8 cellular contexts compared by ENCODE assay signal in the genomic region with DNA sequence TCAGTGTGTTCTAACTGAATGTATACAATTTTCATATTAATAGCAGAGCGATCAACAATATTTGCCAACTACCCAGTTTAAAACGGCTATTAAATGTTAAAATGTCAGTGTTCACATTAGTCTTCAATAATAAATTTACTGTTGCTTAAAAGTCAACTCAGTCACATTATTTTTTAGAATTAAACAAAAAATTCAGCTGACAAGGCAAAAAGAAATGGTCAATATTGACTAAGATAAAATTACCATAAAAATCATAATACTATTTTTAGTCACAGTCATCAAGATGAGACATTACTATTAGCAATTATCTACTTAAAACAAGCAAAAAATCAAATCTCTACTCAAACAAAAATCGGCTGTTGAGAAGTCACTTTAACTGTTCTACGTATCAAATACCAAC. TPM values are rescaled to one million over a fixed set of nuclear protein-coding genes. Genes with fewer than 3 reads are reported as not detected.
DNase-seq lines count a peak whose midpoint lies in the region; ATAC-seq and TF ChIP-seq lines count a peak whose summit lies in the region.

No MANE protein-coding gene starts in this region.

- 20 to 25% (median 22%) methylated on average over 4 of the region's 4 CpGs for WGBS in ovary, 3 donors

- no peak for TF ChIP-seq POLR2A in ovary (IDR thresholded peaks at IDR 0.05)

- H3K36me3 ChIP-seq in Caco-2 (ENCODE audit: control insufficient read depth, insufficient read depth, low read length) = no peaks in the 10 kb centered on the region
- peaks cover 23% of the 10 kb centered on the region for H3K36me3 ChIP-seq in OCI-LY7 (ENCODE audit: insufficient read depth, low read length)
- no peaks in the 10 kb centered on the region for H3K36me3 ChIP-seq in ovary

- intact Hi-C loops in Caco-2 (cut with micrococcal nuclease; ENCODE audit: unreplicated experiment) (loop anchor here (5.0 kb wide), 1 partner anchor 131 kb away; a partner anchor contains a TSS), OCI-LY7 (cut with micrococcal nuclease; ENCODE audit: unreplicated experiment) (loop anchor here (5.0 kb wide), 1 partner anchor 146 kb away; a partner anchor contains a TSS), ovary (cut with DNase I) (loop anchor here in 2 of 4 donors (10.0 kb wide), 2 partner anchors 52 to 62 kb away; a partner anchor contains a TSS)

- H3K9me3 ChIP-seq in Caco-2 (no peaks in the 10 kb centered on the region), OCI-LY7 (ENCODE audit: low read length) (no peaks in the 10 kb centered on the region), ovary (no peaks in the 10 kb centered on the region)

- peak overlapping the region; percentile 84 for H3K4me3 Mint-ChIP-seq in Caco-2 (ENCODE audit: unreplicated experiment)

- no peak for TF ChIP-seq EP300 in ovary (IDR thresholded peaks at IDR 0.05)

- DNase-seq in Caco-2 (no peak), OCI-LY7 (ENCODE audit: low spot score) (no peak), epithelial cell of esophagus (ENCODE audit: low read depth) (no peak), ovary (no peak), GM13977 (ENCODE audit: low spot score) (no peak), A172 (ENCODE audit: low spot score) (no peak)

- in situ Hi-C loops in GM13977 (cut with MboI; ENCODE audit: low pct_unique_long_range_greater_than_20kb, low sequenced_read_pairs, unreplicated experiment) = no loop called here

- H3K4me2 ChIP-seq in OCI-LY7 (ENCODE audit: low read length) = peak overlapping the region; percentile 86

- peaks cover 10% of the 10 kb centered on the region; the same call in 1 of the 2 replicates for H4K20me1 ChIP-seq in OCI-LY7 (ENCODE audit: insufficient read depth, low read length)

- H3K27ac ChIP-seq in OCI-LY7 (ENCODE audit: low read depth, low read length, poor library complexity, severe bottlenecking) (no peak overlapping the region), ovary (no peak overlapping the region)

- H3K27me3 Mint-ChIP-seq in Caco-2 (ENCODE audit: insufficient read depth, unreplicated experiment) = no peaks in the 10 kb centered on the region

- ATAC-seq in HG03097 (IDR thresholded peaks at IDR 0.05; ENCODE audit: low FRiP score, unreplicated experiment) (no peak), HG02938 (IDR thresholded peaks at IDR 0.05; ENCODE audit: unreplicated experiment) (no peak)

- peaks cover 11% of the 10 kb centered on the region for H3K36me3 Mint-ChIP-seq in Caco-2 (ENCODE audit: insufficient read depth, unreplicated experiment)

- H3K27ac Mint-ChIP-seq in Caco-2 (ENCODE audit: unreplicated experiment) = peak overlapping the region; percentile 94

- H3K79me2 ChIP-seq in OCI-LY7 (ENCODE audit: insufficient read depth, low read depth, low read length) = peaks cover 75% of the 10 kb centered on the region

- BruUV-seq in Caco-2 (replicated peaks; lab: Mats Ljungman, UMichigan) (TSS peak; percentile 38), OCI-LY7 (replicated peaks; lab: Mats Ljungman, UMichigan) (TSS peak; percentile 62)

- H3K27me3 ChIP-seq in Caco-2 (replicated peaks; ENCODE audit: control insufficient read depth, insufficient read depth, low read length) (no peaks in the 10 kb centered on the region), ovary (no peaks in the 10 kb centered on the region)

- POLR2A ChIA-PET in Caco-2 (lab: Charles Lee) = interaction anchor here (3.5 kb wide), 1 partner anchor 58 kb away, joined by 36 read pairs; a partner anchor contains a TSS
- POLR2A ChIA-PET in OCI-LY7 (lab: Charles Lee) = interaction anchor here (0.5 to 3.9 kb wide), 7 partner anchors 7 to 132 kb away, joined by 3 to 43 read pairs (median 3); a partner anchor contains a TSS

- CTCF ChIA-PET in Caco-2 (lab: Charles Lee) = no interaction called here
- CTCF ChIA-PET in OCI-LY7 (lab: Charles Lee; ENCODE audit: unreplicated experiment) = no interaction called here

- H3K9me2 ChIP-seq in OCI-LY7 (ENCODE audit: insufficient read depth, low read length) = no peaks in the 10 kb centered on the region

- H3K4me1 ChIP-seq in Caco-2 = 0 out of 2 replicates have a peak, but pooled peaks cover 8% of the 10 kb centered on the region
- H3K4me1 ChIP-seq in OCI-LY7 (ENCODE audit: insufficient read depth, low read length, poor library complexity, severe bottlenecking) = peaks cover 20% of the 10 kb centered on the region
- peaks cover 2% of the 10 kb centered on the region for H3K4me1 ChIP-seq in ovary (ENCODE audit: insufficient read depth)

- no peak overlapping the region for H2AFZ ChIP-seq in OCI-LY7 (ENCODE audit: low read length)

- TF ChIP-seq CTCF in Caco-2 (IDR thresholded peaks at IDR 0.05; ENCODE audit: insufficient read depth in 1 of 2, low read depth in 1 of 2, low read length in 1 of 2, severe bottlenecking in 1 of 2, unreplicated experiment in 1 of 2) = no peak
- no peak for TF ChIP-seq CTCF in OCI-LY7 (conservative IDR thresholded peaks at IDR 0.05; ENCODE audit: low read length)
- no peak for TF ChIP-seq CTCF in epithelial cell of esophagus (IDR thresholded peaks at IDR 0.05; ENCODE audit: insufficient read depth, low read depth, low read length, missing control alignments)
- TF ChIP-seq CTCF in ovary (IDR thresholded peaks at IDR 0.05) = no peak
- no peak for TF ChIP-seq CTCF in GM13977 (IDR thresholded peaks at IDR 0.05; ENCODE audit: extremely low read depth, insufficient read depth, missing control alignments)

- peak overlapping the region; percentile 94 for H3K4me3 ChIP-seq in Caco-2 (ENCODE audit: low read depth, low read length)
- peak overlapping the region; percentile 74 for H3K4me3 ChIP-seq in OCI-LY7 (ENCODE audit: low read depth, low read length, poor library complexity, severe bottlenecking)
- H3K4me3 ChIP-seq in epithelial cell of esophagus (ENCODE audit: low read length) = peak overlapping the region; percentile 81
- peak overlapping the region; percentile 77 for H3K4me3 ChIP-seq in ovary

- no peaks in the 10 kb centered on the region for H3K9me3 Mint-ChIP-seq in Caco-2 (ENCODE audit: unreplicated experiment)

- H3K4me1 Mint-ChIP-seq in Caco-2 (ENCODE audit: low read depth, unreplicated experiment) = peaks cover 13% of the 10 kb centered on the region

RNA-seq across cellular contexts. Expression of a gene that starts 1.5 kb away (rescaled TPM):
- 13.1 and 14.4 TPM in 2 replicates for total RNA-seq in Caco-2 (2022)
- 22.1 and 25.0 TPM in 2 replicates for total RNA-seq in OCI-LY7 (2014; rRNA removed; shearing (Covaris generic))
- total RNA-seq in OCI-LY7 (2022) = 17.3 and 20.2 TPM in 2 replicates
- total RNA-seq in ovary = 10 to 100 TPM; 22.2 to 27.9 (median 24.4) TPM
- polyA plus RNA-seq in ovary = 10 to 100 TPM; 11.8 to 16.5 TPM
- 25.8 and 27.6 TPM in 2 replicates for total RNA-seq in A172 (2014; rRNA removed; shearing (Covaris generic))

RNA-seq across cellular contexts. Expression of a gene that starts 58.0 kb away (rescaled TPM):
- 11.1 and 14.0 TPM in 2 replicates for total RNA-seq in Caco-2 (2022)
- total RNA-seq in OCI-LY7 (2014; rRNA removed; shearing (Covaris generic)) = 6.3 and 9.7 TPM in 2 replicates
- 14.4 and 16.8 TPM in 2 replicates for total RNA-seq in OCI-LY7 (2022)
- total RNA-seq in ovary = 10 to 100 TPM in 5 of 7 donors, 1 to 10 TPM in 2; 4.7 to 36.2 (median 20.9) TPM
- polyA plus RNA-seq in ovary = 10 to 100 TPM in 1 of 2 donors, 1 to 10 TPM in 1; 7.1 to 10.3 TPM
- total RNA-seq in A172 (2014; rRNA removed; shearing (Covaris generic)) = 0.31 and 1.8 TPM in 2 replicates
